ENCODE assay signal across 7 cellular contexts in the genomic region with DNA sequence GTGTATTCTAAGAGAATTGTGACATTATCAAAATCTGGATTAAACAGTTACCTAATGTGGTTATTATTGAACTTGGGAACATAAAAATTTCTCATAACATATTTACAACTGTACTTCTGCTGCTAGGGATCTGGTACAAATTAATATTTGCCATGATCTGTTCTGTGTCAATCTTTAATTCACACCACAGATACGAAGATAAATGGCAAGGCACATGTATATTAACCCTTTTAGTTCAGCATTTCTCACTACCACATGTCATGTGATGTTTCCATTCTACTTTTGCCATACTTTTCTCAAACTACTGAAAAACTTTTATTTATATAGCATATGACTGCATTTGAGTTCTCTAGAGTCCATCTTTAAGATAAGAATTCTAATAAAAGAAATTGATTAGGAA.
"Had no signal": no experiment of that assay in that cellular context is flagged by ENCODE, and none has a peak within 500 bp of the region (broad histone marks: within the 10 kb centered on the region; RNA-seq: fewer than 3 reads in every experiment).

No MANE protein-coding gene starts in this region.

- DNase-seq: GDM1, GF-D8 had no signal

- H3K4me3 ChIP-seq: GM12878 had no signal

- ATAC-seq: GM12878 had no signal

- FAIRE-seq: GM12878, GM12891, GM12892, GM18507, GM19239 had no signal
